1 cellular context compared by ENCODE assay signal in genomic region chr21:45478115-45478801, GRCh38.
TF ChIP-seq lines count a peak whose summit lies in the region.

No MANE protein-coding gene starts in this region.

TF ChIP-seq in K562, 482 proteins besides CTCF, POLR2A, EP300 and RAD21 (continued from another document):
- TF ChIP-seq, protein P1, sequence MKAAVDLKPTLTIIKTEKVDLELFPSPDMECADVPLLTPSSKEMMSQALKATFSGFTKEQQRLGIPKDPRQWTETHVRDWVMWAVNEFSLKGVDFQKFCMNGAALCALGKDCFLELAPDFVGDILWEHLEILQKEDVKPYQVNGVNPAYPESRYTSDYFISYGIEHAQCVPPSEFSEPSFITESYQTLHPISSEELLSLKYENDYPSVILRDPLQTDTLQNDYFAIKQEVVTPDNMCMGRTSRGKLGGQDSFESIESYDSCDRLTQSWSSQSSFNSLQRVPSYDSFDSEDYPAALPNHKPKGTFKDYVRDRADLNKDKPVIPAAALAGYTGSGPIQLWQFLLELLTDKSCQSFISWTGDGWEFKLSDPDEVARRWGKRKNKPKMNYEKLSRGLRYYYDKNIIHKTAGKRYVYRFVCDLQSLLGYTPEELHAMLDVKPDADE (conservative IDR thresholded peaks at IDR 0.05; ENCODE audit: control insufficient read depth, low read depth, low read length), result 0 out of 2 replicates have a peak, but pooled peaks have one; percentile 11
- TF ChIP-seq SAFB (IDR thresholded peaks at IDR 0.05; ENCODE audit: borderline replicate concordance, low read depth, low read length) (peak; percentile 66; the same call in 1 of the 2 replicates), FOXA3 (CRISPR knock-in tag; conservative IDR thresholded peaks at IDR 0.05 in 1 of 2, IDR thresholded peaks at IDR 0.05 in 1 of 2) (no peak), ZNF551 (CRISPR knock-in tag; IDR thresholded peaks at IDR 0.05) (no peak)
